ENCODE assay signal across 8 cellular contexts in the genomic region with DNA sequence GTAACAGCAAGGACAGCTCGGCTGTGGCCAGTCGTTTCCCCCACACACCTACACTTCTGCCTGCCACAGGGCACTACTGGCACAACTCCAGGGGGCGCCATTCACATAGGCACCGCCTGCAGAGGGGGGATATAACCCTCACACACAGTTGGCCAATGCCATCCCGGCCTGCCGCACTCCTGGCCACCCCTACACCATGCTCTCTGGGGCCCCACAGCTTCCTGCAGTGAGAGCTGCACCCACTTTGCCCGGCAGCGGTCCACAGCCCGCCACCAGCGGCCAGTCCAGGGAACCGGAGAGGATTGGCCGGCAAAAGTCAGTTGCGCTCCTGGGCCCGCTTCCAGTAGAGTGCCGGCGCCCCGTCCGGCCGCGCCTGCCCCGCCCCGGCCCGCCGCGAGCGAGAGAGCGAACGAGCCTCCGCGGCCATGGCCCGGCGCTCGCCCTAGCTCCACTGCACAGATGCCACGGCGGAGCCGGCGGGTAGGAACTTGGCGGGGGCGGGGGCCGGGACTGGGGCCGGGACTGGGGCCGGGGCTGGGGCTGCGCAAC. TPM values are rescaled to one million over a fixed set of nuclear protein-coding genes. Genes with fewer than 3 reads are reported as not detected.
DNase-seq lines count a peak whose midpoint lies in the region; ATAC-seq and TF ChIP-seq lines count a peak whose summit lies in the region.

No MANE protein-coding gene starts in this region.

- H3K27me3 Mint-ChIP-seq in activated T-cell treated with anti-CD3 and anti-CD28 coated beads, Interleukin-2, amount 50 U/mL, for 4 hours (ENCODE audit: low read depth): no peaks in the 10 kb centered on the region

- no peaks in the 10 kb centered on the region for H3K36me3 ChIP-seq in muscle layer of colon (ENCODE audit: insufficient read depth, low read length)
- H3K36me3 ChIP-seq in testis (ENCODE audit: low read depth, missing control alignments): no peaks in the 10 kb centered on the region

- WGBS in testis, 2 donors: 0 to 8% methylated on average over 6 to 39 of the region's 43 CpGs

- peak; percentile 30 for ATAC-seq in HG02642 (IDR thresholded peaks at IDR 0.05; ENCODE audit: poor library complexity, unreplicated experiment)
- peak; percentile 44 to 50 for ATAC-seq in activated T-cell treated with anti-CD3 and anti-CD28 coated beads, Interleukin-2, amount 50 U/mL, for 4 hours

- H3K4me3 ChIP-seq in muscle layer of colon (ENCODE audit: low read depth in 1 of 2, low read length in 2 of 2) (peak overlapping the region; percentile 84 to 88), testis (peak overlapping the region; percentile 65 to 77)

- peak overlapping the region; percentile 89 for H3K27ac ChIP-seq in muscle layer of colon (ENCODE audit: low read depth, low read length)
- H3K27ac ChIP-seq in testis: peak overlapping the region; percentile 65 to 80

- no peaks in the 10 kb centered on the region for H3K9me3 Mint-ChIP-seq in activated T-cell treated with anti-CD3 and anti-CD28 coated beads, Interleukin-2, amount 50 U/mL, for 4 hours

- peak overlapping the region; percentile 66 for H3K4me3 Mint-ChIP-seq in activated T-cell treated with anti-CD3 and anti-CD28 coated beads, Interleukin-2, amount 50 U/mL, for 4 hours

- no peaks in the 10 kb centered on the region for H3K9me3 ChIP-seq in muscle layer of colon (ENCODE audit: low read length)
- H3K9me3 ChIP-seq in testis: no peaks in the 10 kb centered on the region

- no peaks in the 10 kb centered on the region for H3K27me3 ChIP-seq in muscle layer of colon (ENCODE audit: control insufficient read depth in 1 of 2, insufficient read depth in 2 of 2, low read length in 2 of 2)
- no peaks in the 10 kb centered on the region for H3K27me3 ChIP-seq in testis

- H3K4me1 Mint-ChIP-seq in activated T-cell treated with anti-CD3 and anti-CD28 coated beads, Interleukin-2, amount 50 U/mL, for 4 hours (ENCODE audit: low read depth): peaks cover 78% of the 10 kb centered on the region

- no peak overlapping the region for H3K9ac ChIP-seq in muscle layer of colon (ENCODE audit: low read length)

- H3K4me1 ChIP-seq in muscle layer of colon (ENCODE audit: insufficient read depth, low read length) (peaks cover 51% of the 10 kb centered on the region), testis (peaks cover 23% of the 10 kb centered on the region)

- H3K36me3 Mint-ChIP-seq in activated T-cell treated with anti-CD3 and anti-CD28 coated beads, Interleukin-2, amount 50 U/mL, for 4 hours (ENCODE audit: insufficient read depth): no peaks in the 10 kb centered on the region

- peak; percentile 14 to 37 (median 20) for TF ChIP-seq CTCF in testis (IDR thresholded peaks at IDR 0.05)

- TF ChIP-seq POLR2A in testis (IDR thresholded peaks at IDR 0.05): no peak

- DNase-seq in DMS153 treated with DMSO at 0.1 percent for 48 hours (lab: John Stamatoyannopoulos, UW; ENCODE audit: unreplicated experiment) (peak; percentile 26), DMS153 (lab: John Stamatoyannopoulos, UW) (no peak), NOMO-1 treated with DMSO at 0.1 percent for 48 hours (lab: John Stamatoyannopoulos, UW; ENCODE audit: unreplicated experiment) (peak; percentile 61), fibroblast of gingiva (ENCODE audit: low read depth) (peak; percentile 79), testis (peak; percentile 76)
- peak; percentile 35 for DNase-seq in activated T-cell treated with anti-CD3 and anti-CD28 coated beads, Interleukin-2, amount 50 U/mL, for 4 hours

- intact Hi-C loops in testis (cut with DNase I; ENCODE audit: low total_unique reads): no loop called here

RNA-seq across cellular contexts. Expression of a gene that starts 25.6 kb away (rescaled TPM):
- total RNA-seq in activated T-cell treated with anti-CD3 and anti-CD28 coated beads, Interleukin-2, amount 50 U/mL, for 4 hours: 1 to 10 TPM; 1.2 to 1.7 (median 1.6) TPM
- 10 to 100 TPM in 1 of 2 donors, 1 to 10 TPM in 1; 5.7 to 11.9 TPM for total RNA-seq in testis
- polyA plus RNA-seq in testis (ENCODE audit: insufficient read depth, low read depth, low replicate concordance): 5.3 TPM
